Comparison of ENCODE assay signal across 21 cellular contexts in the genomic region with DNA sequence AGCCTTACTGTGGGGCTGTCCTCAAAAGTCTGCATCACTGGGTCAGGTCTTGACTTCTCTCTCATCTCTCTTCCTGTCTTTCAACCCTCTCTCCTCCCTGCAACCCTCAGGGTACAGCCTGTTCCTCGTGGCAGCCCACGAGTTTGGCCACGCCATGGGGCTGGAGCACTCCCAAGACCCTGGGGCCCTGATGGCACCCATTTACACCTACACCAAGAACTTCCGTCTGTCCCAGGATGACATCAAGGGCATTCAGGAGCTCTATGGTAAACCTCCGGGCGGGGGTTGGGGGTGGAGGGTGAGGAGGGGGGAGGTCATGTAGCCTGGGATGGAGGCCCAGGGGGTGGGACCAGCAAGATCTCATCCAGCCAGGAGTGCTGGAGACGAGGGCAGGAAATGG. TPM values are rescaled to one million over a fixed set of nuclear protein-coding genes. Genes with fewer than 3 reads are reported as not detected.
DNase-seq lines count a peak whose midpoint lies in the region; ATAC-seq, FAIRE-seq and TF ChIP-seq lines count a peak whose summit lies in the region.
"Had no signal": no experiment of that assay in that cellular context is flagged by ENCODE, and none has a peak within 500 bp of the region (broad histone marks: within the 10 kb centered on the region; RNA-seq: fewer than 3 reads in every experiment).

No MANE protein-coding gene starts in this region.

- peaks cover 64% of the 10 kb centered on the region for H3K36me3 Mint-ChIP-seq in osteocyte (ENCODE audit: unreplicated experiment)
- no peaks in the 10 kb centered on the region for H3K36me3 Mint-ChIP-seq in activated CD8-positive, alpha-beta memory T cell treated with anti-CD3 and anti-CD28 coated beads, Interleukin-2, amount 10 ng/mL, durations not matched to agents 7 days and 5 days
- H3K36me3 Mint-ChIP-seq: CD8-positive, alpha-beta memory T cell had no signal

- DNase-seq in HepG2 (ENCODE audit: low spot score) (no peak), osteocyte (ENCODE audit: extremely low spot score, unreplicated experiment) (peak; percentile 67), mucosa of gallbladder (ENCODE audit: low spot score) (no peak)
- no peak for DNase-seq in activated CD8-positive, alpha-beta memory T cell treated with anti-CD3 and anti-CD28 coated beads, Interleukin-2, amount 10 ng/mL, durations not matched to agents 7 days and 5 days
- DNase-seq in activated CD4-positive, alpha-beta T cell treated with anti-CD3 and anti-CD28 coated beads for 1 hour = no peak
- DNase-seq: C1 segment of cervical spinal cord; CD8-positive, alpha-beta memory T cell; GOT3; KBM-7; NCI-H1105 treated with DMSO at 0.1 percent for 48 hours; NCI-H187 treated with DMSO at 0.1 percent for 48 hours; NCI-H226; NCI-H524; NCI-H82; OCI-M1; SIG-M5 had no signal

- H3K36me3 ChIP-seq in liver (ENCODE audit: control insufficient read depth in 4 of 4, insufficient read depth in 3 of 4, low read depth in 1 of 4, low read length in 3 of 4) (peaks cover 0 to 1% (median 0%) of the 10 kb centered on the region in 4 donors), HepG2 (replicated peaks in 1 of 2; ENCODE audit: control insufficient read depth in 1 of 2, insufficient read depth in 2 of 2, low read length in 2 of 2) (no peaks in the 10 kb centered on the region), gastroesophageal sphincter (peaks cover 0 to 37% of the 10 kb centered on the region in 2 donors)

- H3K27me3 ChIP-seq in liver (ENCODE audit: control insufficient read depth in 4 of 4, insufficient read depth in 4 of 4, low read length in 3 of 4) = no peaks in the 10 kb centered on the region
- H3K27me3 ChIP-seq in HepG2 (ENCODE audit: control insufficient read depth in 1 of 2, insufficient read depth in 2 of 2, low read length in 2 of 2) = no peaks in the 10 kb centered on the region
- no peaks in the 10 kb centered on the region for H3K27me3 ChIP-seq in gastroesophageal sphincter

- H3K9me3 Mint-ChIP-seq in osteocyte (ENCODE audit: unreplicated experiment) = no peaks in the 10 kb centered on the region
- no peaks in the 10 kb centered on the region for H3K9me3 Mint-ChIP-seq in activated CD8-positive, alpha-beta memory T cell treated with anti-CD3 and anti-CD28 coated beads, Interleukin-2, amount 10 ng/mL, durations not matched to agents 7 days and 5 days (ENCODE audit: low read depth)

- 78% methylated on average over 7 of the region's 7 CpGs for WGBS in liver
- WGBS in HepG2 (ENCODE audit: low lambda C conversion rate) = 52% methylated on average over 7 of the region's 7 CpGs
- WGBS in gastroesophageal sphincter (ENCODE audit: low coverage in 1 of 2), 2 donors = 26 to 27% methylated on average over 3 of the region's 7 CpGs

- no TSS peak for BruUV-seq in HepG2 (replicated peaks; lab: Mats Ljungman, UMichigan)

- POLR2A ChIA-PET in HepG2 (lab: Yijun Ruan, JAX) = no interaction called here

- TF ChIP-seq CTCF in liver (IDR thresholded peaks at IDR 0.05; ENCODE audit: low read depth, low read length, missing input control) = no peak
- TF ChIP-seq CTCF in HepG2 (CRISPR knock-in tag; IDR thresholded peaks at IDR 0.05) = no peak
- TF ChIP-seq CTCF in gastroesophageal sphincter (IDR thresholded peaks at IDR 0.05) = no peak
- no peak for TF ChIP-seq CTCF in osteocyte (IDR thresholded peaks at IDR 0.05)

- H3K9me3 ChIP-seq in liver (ENCODE audit: control insufficient read depth in 4 of 4, low read length in 3 of 4) = no peaks in the 10 kb centered on the region
- H3K9me3 ChIP-seq in HepG2 (ENCODE audit: low read length) = no peaks in the 10 kb centered on the region
- no peaks in the 10 kb centered on the region for H3K9me3 ChIP-seq in gastroesophageal sphincter

- H3K79me2 ChIP-seq in HepG2 (ENCODE audit: insufficient read depth, low read length) = no peaks in the 10 kb centered on the region

- no peaks in the 10 kb centered on the region for H3K27me3 Mint-ChIP-seq in osteocyte (ENCODE audit: unreplicated experiment)
- H3K27me3 Mint-ChIP-seq in activated CD8-positive, alpha-beta memory T cell treated with anti-CD3 and anti-CD28 coated beads, Interleukin-2, amount 10 ng/mL, durations not matched to agents 7 days and 5 days = peaks cover 7% of the 10 kb centered on the region

- no peak overlapping the region for H3K27ac Mint-ChIP-seq in osteocyte (ENCODE audit: unreplicated experiment)
- no peak overlapping the region for H3K27ac Mint-ChIP-seq in activated CD8-positive, alpha-beta memory T cell treated with anti-CD3 and anti-CD28 coated beads, Interleukin-2, amount 10 ng/mL, durations not matched to agents 7 days and 5 days
- H3K27ac Mint-ChIP-seq: CD8-positive, alpha-beta memory T cell had no signal

- H4K20me1 ChIP-seq in HepG2 (ENCODE audit: insufficient read depth, low read length) = no peaks in the 10 kb centered on the region

- no peak overlapping the region for H3K4me3 ChIP-seq in liver (ENCODE audit: low read depth in 1 of 3, low read length in 3 of 3)
- no peak overlapping the region for H3K4me3 ChIP-seq in HepG2 (replicated peaks in 1 of 3; ENCODE audit: insufficient read depth in 1 of 3, low read depth in 2 of 3, low read length in 3 of 3)
- H3K4me3 ChIP-seq in gastroesophageal sphincter = no peak overlapping the region

- ATAC-seq in HepG2 (no peak), gastroesophageal sphincter (peak; percentile 38), HG03378 (IDR thresholded peaks at IDR 0.05; ENCODE audit: unreplicated experiment) (no peak)
- ATAC-seq in activated CD8-positive, alpha-beta memory T cell treated with anti-CD3 and anti-CD28 coated beads, Interleukin-2, amount 10 ng/mL, durations not matched to agents 7 days and 5 days = no peak

- H3K27ac ChIP-seq in liver (ENCODE audit: low read depth in 1 of 2, low read length in 2 of 2) (no peak overlapping the region), HepG2 (ENCODE audit: extremely low read length, insufficient read depth, low read length) (no peak overlapping the region), gastroesophageal sphincter (peak overlapping the region in 3 of 4 donors; percentile 43 to 70 (median 53))

- no peak for TF ChIP-seq RAD21 in liver (IDR thresholded peaks at IDR 0.05)
- TF ChIP-seq RAD21 in HepG2 (CRISPR knock-in tag; IDR thresholded peaks at IDR 0.05) = no peak

- H3K9ac ChIP-seq in liver (ENCODE audit: low read depth in 1 of 2, low read length in 2 of 2) (no peak overlapping the region), HepG2 (ENCODE audit: insufficient read depth, low read depth, low read length) (no peak overlapping the region)

- H3K4me1 ChIP-seq in liver (ENCODE audit: control insufficient read depth in 4 of 4, insufficient read depth in 4 of 4, low read length in 3 of 4) (no peaks in the 10 kb centered on the region), HepG2 (ENCODE audit: insufficient read depth, low read length) (peaks cover 32% of the 10 kb centered on the region), gastroesophageal sphincter (peaks cover 0 to 77% (median 14%) of the 10 kb centered on the region in 3 donors)

- no peak for TF ChIP-seq POLR2A in HepG2 (IDR thresholded peaks at IDR 0.05; ENCODE audit: insufficient read depth in 1 of 2, low read depth in 2 of 2, low read length in 2 of 2)
- TF ChIP-seq POLR2A in gastroesophageal sphincter (IDR thresholded peaks at IDR 0.05) = no peak

- H3K4me1 Mint-ChIP-seq in osteocyte (ENCODE audit: unreplicated experiment) = peaks cover 8% of the 10 kb centered on the region
- H3K4me1 Mint-ChIP-seq in activated CD8-positive, alpha-beta memory T cell treated with anti-CD3 and anti-CD28 coated beads, Interleukin-2, amount 10 ng/mL, durations not matched to agents 7 days and 5 days = peaks cover 2% of the 10 kb centered on the region
- H3K4me1 Mint-ChIP-seq: CD8-positive, alpha-beta memory T cell had no signal

- CTCF ChIA-PET in HepG2 (lab: Yijun Ruan, JAX; ENCODE audit: low intra/inter-chr PET ratio, low total read pairs) = no interaction called here
- CTCF ChIA-PET in activated CD8-positive, alpha-beta memory T cell treated with anti-CD3 and anti-CD28 coated beads, Interleukin-2, amount 10 ng/mL, durations not matched to agents 7 days and 5 days (lab: Charles Lee) = no interaction called here

- in situ Hi-C loops in HepG2 (cut with HindIII; ENCODE audit: extremely low pct_ligation_motif_present, low pct_unique_long_range_greater_than_20kb) = loop anchor here (5.0 kb wide), 1 partner anchor 51 kb away; no protein-coding TSS in a partner anchor

- no peak overlapping the region for H2AFZ ChIP-seq in HepG2 (ENCODE audit: low read length)

- no peak overlapping the region for H3K4me2 ChIP-seq in HepG2 (ENCODE audit: low read depth, low read length)

- intact Hi-C loops in HepG2 (cut with micrococcal nuclease; ENCODE audit: unreplicated experiment) = no loop called here

- TF ChIP-seq EP300 in HepG2 (IDR thresholded peaks at IDR 0.05; ENCODE audit: low read depth in 2 of 2, low read length in 2 of 2) = no peak
- no peak for TF ChIP-seq EP300 in HepG2 (CRISPR knock-in tag; IDR thresholded peaks at IDR 0.05; ENCODE audit: borderline replicate concordance)
- TF ChIP-seq EP300 in gastroesophageal sphincter (IDR thresholded peaks at IDR 0.05) = no peak

- no peak overlapping the region for H3K4me3 Mint-ChIP-seq in osteocyte (ENCODE audit: unreplicated experiment)
- H3K4me3 Mint-ChIP-seq in activated CD8-positive, alpha-beta memory T cell treated with anti-CD3 and anti-CD28 coated beads, Interleukin-2, amount 10 ng/mL, durations not matched to agents 7 days and 5 days = no peak overlapping the region
- H3K4me3 Mint-ChIP-seq: CD8-positive, alpha-beta memory T cell had no signal

- no peak for FAIRE-seq in HepG2 (lab: Jason Lieb, UNC)
- FAIRE-seq: GM12892, GM18507 had no signal

RNA-seq across cellular contexts. Expression of a gene that starts 12.7 kb away (rescaled TPM):
- total RNA-seq in liver = 1 to 10 TPM; 4.6 to 6.3 TPM
- polyA plus RNA-seq in liver = 1 to 10 TPM; 2.8 to 6.0 TPM
- total RNA-seq in HepG2 (2016; rRNA removed; fragmentation: Illumina TruSeq; extraction: Trizol) = 0.29 and 0.31 TPM in 2 replicates
- total RNA-seq in HepG2 (2016; cell fraction: cytosol; rRNA removed; fragmentation: Illumina TruSeq; extraction: Trizol; ENCODE audit: low read depth) = not detected in 2 replicates
- total RNA-seq in HepG2 (2016; cell fraction: insoluble cytoplasmic fraction; rRNA removed; fragmentation: Illumina TruSeq; extraction: Trizol) = 0.30 and 0.54 TPM in 2 replicates
- total RNA-seq in HepG2 (2016; cell fraction: membrane; rRNA removed; fragmentation: Illumina TruSeq; extraction: Trizol) = 0.10 and 0.87 TPM in 2 replicates
- 0.63 and 1.1 TPM in 2 replicates for total RNA-seq in HepG2 (2016; cell fraction: nucleus; rRNA removed; fragmentation: Illumina TruSeq; extraction: Trizol)
- polyA plus RNA-seq in HepG2 (2011; rRNA removed) = 1.3 TPM in 2 replicates
- 0.74 and 0.94 TPM in 2 replicates for polyA plus RNA-seq in HepG2 (2011; cell fraction: cytosol; rRNA removed)
- polyA plus RNA-seq in HepG2 (2011; cell fraction: nucleus; rRNA removed) = 0.84 and 0.92 TPM in 2 replicates
- polyA plus RNA-seq in HepG2 (2012) = 0.21 and 0.65 TPM in 2 replicates
- polyA plus RNA-seq in HepG2 (2016; cell fraction: cytosol; fragmentation: Illumina TruSeq; extraction: Trizol; ENCODE audit: low read depth) = 0.25 and 0.49 TPM in 2 replicates
- polyA plus RNA-seq in HepG2 (2016; cell fraction: insoluble cytoplasmic fraction; fragmentation: Illumina TruSeq; extraction: Trizol; ENCODE audit: low read depth) = 0.27 and 0.80 TPM in 2 replicates
- 0.63 and 1.00 TPM in 2 replicates for polyA plus RNA-seq in HepG2 (2016; cell fraction: membrane; fragmentation: Illumina TruSeq; extraction: Trizol; ENCODE audit: low read depth)
- 0.67 and 0.96 TPM in 2 replicates for polyA plus RNA-seq in HepG2 (2016; cell fraction: nucleus; fragmentation: Illumina TruSeq; extraction: Trizol; ENCODE audit: insufficient read depth, low read depth)
- polyA minus RNA-seq in HepG2 (2011; rRNA and poly(A)+ RNA removed; ENCODE audit: low replicate concordance) = 1.5 and 3.0 TPM in 2 replicates
- 1.4 and 1.9 TPM in 2 replicates for polyA minus RNA-seq in HepG2 (2011; cell fraction: cytosol; rRNA and poly(A)+ RNA removed)
- polyA minus RNA-seq in HepG2 (2011; cell fraction: nucleus; rRNA and poly(A)+ RNA removed) = 0.75 and 2.6 TPM in 2 replicates
- total RNA-seq in gastroesophageal sphincter = 100 to 1,000 TPM; 155 to 309 (median 265) TPM
- 421 and 452 TPM in 2 replicates for total RNA-seq in osteocyte
- total RNA-seq in activated CD8-positive, alpha-beta memory T cell treated with anti-CD3 and anti-CD28 coated beads, Interleukin-2, amount 10 ng/mL, durations not matched to agents 7 days and 5 days = not detected
- total RNA-seq in mucosa of gallbladder = 264 TPM
- total RNA-seq: CD8-positive, alpha-beta memory T cell had no signal
- polyA plus RNA-seq: CD8-positive, alpha-beta memory T cell had no signal

RNA-seq across cellular contexts. Expression of a gene that starts 17.2 kb away (rescaled TPM):
- total RNA-seq in liver (1 to 10 TPM; 4.1 to 4.2 TPM), HepG2 (2016; rRNA removed; fragmentation: Illumina TruSeq; extraction: Trizol) (7.7 and 9.9 TPM in 2 replicates), gastroesophageal sphincter (10 to 100 TPM in 3 of 4 donors, 1 to 10 TPM in 1; 8.0 to 27.1 (median 18.0) TPM), osteocyte (9.6 and 11.1 TPM in 2 replicates), mucosa of gallbladder (15.8 TPM)
- polyA plus RNA-seq in liver (1 to 10 TPM in 1 of 2 donors, under 1 TPM in 1; 0.96 to 1.2 TPM), HepG2 (2011; rRNA removed) (12.5 and 17.6 TPM in 2 replicates)
- 1.1 and 1.2 TPM in 2 replicates for total RNA-seq in HepG2 (2016; cell fraction: cytosol; rRNA removed; fragmentation: Illumina TruSeq; extraction: Trizol; ENCODE audit: low read depth)
- 5.5 and 12.0 TPM in 2 replicates for total RNA-seq in HepG2 (2016; cell fraction: insoluble cytoplasmic fraction; rRNA removed; fragmentation: Illumina TruSeq; extraction: Trizol)
- 1.3 and 1.9 TPM in 2 replicates for total RNA-seq in HepG2 (2016; cell fraction: membrane; rRNA removed; fragmentation: Illumina TruSeq; extraction: Trizol)
- total RNA-seq in HepG2 (2016; cell fraction: nucleus; rRNA removed; fragmentation: Illumina TruSeq; extraction: Trizol) = 15.2 and 20.7 TPM in 2 replicates
- 5.2 and 8.1 TPM in 2 replicates for polyA plus RNA-seq in HepG2 (2011; cell fraction: cytosol; rRNA removed)
- polyA plus RNA-seq in HepG2 (2011; cell fraction: nucleus; rRNA removed) = 6.2 and 7.9 TPM in 2 replicates
- 13.3 and 13.4 TPM in 2 replicates for polyA plus RNA-seq in HepG2 (2012)
- polyA plus RNA-seq in HepG2 (2016; cell fraction: cytosol; fragmentation: Illumina TruSeq; extraction: Trizol; ENCODE audit: low read depth) = 0.63 and 0.83 TPM in 2 replicates
- 6.3 and 6.8 TPM in 2 replicates for polyA plus RNA-seq in HepG2 (2016; cell fraction: insoluble cytoplasmic fraction; fragmentation: Illumina TruSeq; extraction: Trizol; ENCODE audit: low read depth)
- 1.2 and 1.6 TPM in 2 replicates for polyA plus RNA-seq in HepG2 (2016; cell fraction: membrane; fragmentation: Illumina TruSeq; extraction: Trizol; ENCODE audit: low read depth)
- polyA plus RNA-seq in HepG2 (2016; cell fraction: nucleus; fragmentation: Illumina TruSeq; extraction: Trizol; ENCODE audit: insufficient read depth, low read depth) = 20.8 and 23.5 TPM in 2 replicates
- 2.4 and 13.2 TPM in 2 replicates for polyA minus RNA-seq in HepG2 (2011; rRNA and poly(A)+ RNA removed; ENCODE audit: low replicate concordance)
- polyA minus RNA-seq in HepG2 (2011; cell fraction: cytosol; rRNA and poly(A)+ RNA removed) = 7.6 and 12.2 TPM in 2 replicates
- polyA minus RNA-seq in HepG2 (2011; cell fraction: nucleus; rRNA and poly(A)+ RNA removed) = 24.1 and 26.9 TPM in 2 replicates
- under 1 TPM; 0.18 to 0.59 TPM for total RNA-seq in activated CD8-positive, alpha-beta memory T cell treated with anti-CD3 and anti-CD28 coated beads, Interleukin-2, amount 10 ng/mL, durations not matched to agents 7 days and 5 days

Comparison
In these comparisons a context has a peak if more than half of its experiments do, and no peak if none do; other contexts are left out.
1. H3K27ac ChIP-seq: peak in gastroesophageal sphincter (3 of 4); none in liver (0 of 2) and HepG2 (single experiment).
2. RNA of a gene that starts 12.7 kb away (total RNA-seq): 421 to 452 TPM in osteocyte, 155 to 309 TPM in gastroesophageal sphincter and 264 TPM in mucosa of gallbladder (single experiment); 4.6 to 6.3 TPM in liver, 0.10 to 1.1 TPM in HepG2 and not detected in activated CD8-positive, alpha-beta memory T cell treated with anti-CD3 and anti-CD28 coated beads, Interleukin-2, amount 10 ng/mL, durations not matched to agents 7 days and 5 days; every median in the first group is over 10 times any median in the second.